ENCODE assay signal across 8 cellular contexts in the genomic region with DNA sequence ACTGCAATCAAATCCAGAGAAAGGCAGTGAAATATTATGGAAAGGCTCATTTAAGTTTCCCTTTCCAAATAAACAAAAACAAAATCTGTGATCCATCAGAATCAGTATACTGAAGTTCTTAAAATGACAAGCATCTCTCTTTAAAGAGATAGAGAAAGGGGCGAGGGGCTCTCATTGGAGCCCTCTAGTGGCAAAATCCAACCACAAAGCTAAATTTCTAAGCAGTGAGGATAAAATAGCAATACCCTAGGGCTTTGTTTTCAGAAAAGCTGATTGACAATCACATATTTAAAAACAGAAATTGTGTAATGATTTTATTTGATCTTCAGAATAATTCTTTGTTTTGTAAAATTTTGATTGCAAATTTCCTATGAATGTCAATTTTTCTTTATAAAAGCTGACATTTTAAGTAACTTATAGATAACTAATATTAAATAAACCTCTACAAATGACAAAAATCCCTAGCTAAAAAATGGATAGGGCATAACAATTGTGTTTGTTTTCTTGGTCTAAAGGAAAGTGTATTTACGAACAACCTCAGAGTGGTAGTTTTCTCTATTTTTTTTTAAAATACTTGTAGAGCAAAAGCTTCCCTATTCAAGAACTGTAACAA.
DNase-seq lines count a peak whose midpoint lies in the region; ATAC-seq and TF ChIP-seq lines count a peak whose summit lies in the region.

No MANE protein-coding gene starts in this region.

- no peaks in the 10 kb centered on the region for H3K4me1 Mint-ChIP-seq in activated T-helper 1 cell treated with anti-CD3 and anti-CD28 coated beads, Interleukin-12 subunit alpha, Interleukin-12 subunit beta, Interleukin-2, Interleukin-4 antibody, amounts not matched to agents 30 ng/mL and 10 ng/mL and 1 ng/mL, durations not matched to agents 14 hours and 24 hours and 36 hours (ENCODE audit: low read depth)

- H4K8ac ChIP-seq in IMR-90 (ENCODE audit: low read depth in 2 of 2, low read length in 2 of 2), result no peak overlapping the region

- no peak overlapping the region for H3K9ac ChIP-seq in IMR-90 (ENCODE audit: low read depth, low read length)

- peak; percentile 62 for TF ChIP-seq RAD21 in IMR-90 (IDR thresholded peaks at IDR 0.05; ENCODE audit: low read length)

- no peak overlapping the region for H3K4me3 Mint-ChIP-seq in activated T-helper 1 cell treated with anti-CD3 and anti-CD28 coated beads, Interleukin-12 subunit alpha, Interleukin-12 subunit beta, Interleukin-2, Interleukin-4 antibody, amounts not matched to agents 30 ng/mL and 10 ng/mL and 1 ng/mL, durations not matched to agents 14 hours and 24 hours and 36 hours

- no TSS peak for BruUV-seq in IMR-90 (replicated peaks; lab: Mats Ljungman, UMichigan)

- H3K27ac ChIP-seq in IMR-90 (ENCODE audit: insufficient read depth, low read length), result no peak overlapping the region

- H3K36me3 Mint-ChIP-seq in activated T-helper 1 cell treated with anti-CD3 and anti-CD28 coated beads, Interleukin-12 subunit alpha, Interleukin-12 subunit beta, Interleukin-2, Interleukin-4 antibody, amounts not matched to agents 30 ng/mL and 10 ng/mL and 1 ng/mL, durations not matched to agents 14 hours and 24 hours and 36 hours (ENCODE audit: low read depth), result no peaks in the 10 kb centered on the region

- in situ Hi-C loops in IMR-90 (cut with MboI; ENCODE audit: low sequenced_read_pairs), result no loop called here

- H2BK5ac ChIP-seq in IMR-90 (ENCODE audit: low read depth, low read length, poor library complexity, severe bottlenecking), result no peak overlapping the region

- H3K79me1 ChIP-seq in IMR-90 (ENCODE audit: low read depth in 1 of 2, low read length in 2 of 2), result no peaks in the 10 kb centered on the region

- no peak overlapping the region for H2AK9ac ChIP-seq in IMR-90 (replicated peaks; ENCODE audit: low read depth, low read length, poor library complexity)

- POLR2A ChIA-PET in IMR-90 (lab: Charles Lee; ENCODE audit: unreplicated experiment), result interaction anchor here (0.7 kb wide), 1 partner anchor 376 kb away, joined by 3 read pairs; no protein-coding TSS in a partner anchor

- H3K23ac ChIP-seq in IMR-90 (ENCODE audit: low read depth, low read length), result no peak overlapping the region

- no peak overlapping the region for H4K5ac ChIP-seq in IMR-90 (ENCODE audit: low read depth, low read length)

- no peaks in the 10 kb centered on the region for H3K9me1 ChIP-seq in IMR-90 (ENCODE audit: insufficient read depth, low read length)

- H3K27me3 ChIP-seq in IMR-90 (ENCODE audit: control insufficient read depth, insufficient read depth, low read length), result no peaks in the 10 kb centered on the region

- H3K4me1 ChIP-seq in IMR-90 (ENCODE audit: control insufficient read depth, insufficient read depth, low read length), result no peaks in the 10 kb centered on the region

- intact Hi-C loops in IMR-90 (cut with micrococcal nuclease), result loop anchor here (1.0 to 5.0 kb wide), 4 partner anchors 124 to 431 kb away; partner anchors contain the start of gene ZNHIT6
- intact Hi-C loops in activated T-helper 1 cell treated with anti-CD3 and anti-CD28 coated beads, Interleukin-12 subunit alpha, Interleukin-12 subunit beta, Interleukin-2, Interleukin-4 antibody, amounts not matched to agents 30 ng/mL and 10 ng/mL and 1 ng/mL, durations not matched to agents 14 hours and 24 hours and 36 hours (cut with micrococcal nuclease), result loop anchor here (2.0 kb wide), 1 partner anchor 710 kb away; no protein-coding TSS in a partner anchor

- H3K9me3 Mint-ChIP-seq in activated T-helper 1 cell treated with anti-CD3 and anti-CD28 coated beads, Interleukin-12 subunit alpha, Interleukin-12 subunit beta, Interleukin-2, Interleukin-4 antibody, amounts not matched to agents 30 ng/mL and 10 ng/mL and 1 ng/mL, durations not matched to agents 14 hours and 24 hours and 36 hours, result no peaks in the 10 kb centered on the region

- H3K14ac ChIP-seq in IMR-90 (replicated peaks; ENCODE audit: low read depth, low read length), result no peak overlapping the region

- H3K9me3 ChIP-seq in IMR-90 (ENCODE audit: control insufficient read depth, insufficient read depth, low read length), result no peaks in the 10 kb centered on the region

- TF ChIP-seq CTCF in GM20000 (IDR thresholded peaks at IDR 0.05; ENCODE audit: extremely low read depth, missing control alignments) (peak; percentile 48), IMR-90 (conservative IDR thresholded peaks at IDR 0.05; ENCODE audit: low read depth, low read length) (peak; percentile 68)

- no peak overlapping the region for H2BK20ac ChIP-seq in IMR-90 (ENCODE audit: low read depth, low read length)

- H3K56ac ChIP-seq in IMR-90 (ENCODE audit: extremely low read depth, insufficient read depth, low read length), result no peak overlapping the region

- ATAC-seq in IMR-90 (ENCODE audit: low read depth), result peak; percentile 67; the same call in 1 of the 2 replicates

- H4K91ac ChIP-seq in IMR-90 (ENCODE audit: insufficient read depth, low read depth, low read length), result no peak overlapping the region

- no peak overlapping the region for H2AFZ ChIP-seq in IMR-90 (replicated peaks; ENCODE audit: low read length, poor library complexity)

- no peak overlapping the region for H3K4ac ChIP-seq in IMR-90 (ENCODE audit: low read depth, low read length)

- CTCF ChIA-PET in IMR-90 (lab: Yijun Ruan, JAX), result interaction anchor here (0.6 to 1.3 kb wide), 10 partner anchors 13 to 122 kb away, joined by 3 to 5 read pairs (median 3); no protein-coding TSS in a partner anchor

- H3K4me3 ChIP-seq in IMR-90 (ENCODE audit: insufficient read depth, low read depth, low read length), result no peak overlapping the region

- H4K20me1 ChIP-seq in IMR-90 (ENCODE audit: insufficient read depth, low read length), result no peaks in the 10 kb centered on the region

- no peak overlapping the region for H3K18ac ChIP-seq in IMR-90 (ENCODE audit: low read depth, low read length)

- no CpG with 5 or more reads among the region's 2 CpGs for WGBS in IMR-90 (ENCODE audit: extremely low coverage in 2 of 2, insufficient read length in 1 of 2), 2 experiments

- H2AK5ac ChIP-seq in IMR-90 (ENCODE audit: low read depth, low read length), result no peak overlapping the region

- no peak overlapping the region for H2BK120ac ChIP-seq in IMR-90 (ENCODE audit: low read depth, low read length)

- dilution Hi-C loops in IMR-90 (cut with HindIII; ENCODE audit: low sequenced_read_pairs, unreplicated experiment), result no loop called here

- H2BK15ac ChIP-seq in IMR-90 (ENCODE audit: low read depth, low read length), result no peak overlapping the region

- TF ChIP-seq POLR2A in IMR-90 (IDR thresholded peaks at IDR 0.05; ENCODE audit: low read depth, low read length), result no peak

- no peaks in the 10 kb centered on the region for H3K36me3 ChIP-seq in IMR-90 (ENCODE audit: control insufficient read depth, insufficient read depth, low read length)

- H3K27ac Mint-ChIP-seq in activated T-helper 1 cell treated with anti-CD3 and anti-CD28 coated beads, Interleukin-12 subunit alpha, Interleukin-12 subunit beta, Interleukin-2, Interleukin-4 antibody, amounts not matched to agents 30 ng/mL and 10 ng/mL and 1 ng/mL, durations not matched to agents 14 hours and 24 hours and 36 hours, result no peak overlapping the region

- no peaks in the 10 kb centered on the region for H3K27me3 Mint-ChIP-seq in activated T-helper 1 cell treated with anti-CD3 and anti-CD28 coated beads, Interleukin-12 subunit alpha, Interleukin-12 subunit beta, Interleukin-2, Interleukin-4 antibody, amounts not matched to agents 30 ng/mL and 10 ng/mL and 1 ng/mL, durations not matched to agents 14 hours and 24 hours and 36 hours (ENCODE audit: insufficient read depth)

- H3K4me2 ChIP-seq in IMR-90 (ENCODE audit: low read depth, low read length), result no peak overlapping the region

- peak; percentile 4 for DNase-seq in NCI-H2196 (lab: John Stamatoyannopoulos, UW; ENCODE audit: unreplicated experiment)
- DNase-seq in NCI-H2196 treated with DMSO at 0.1 percent for 48 hours (lab: John Stamatoyannopoulos, UW; ENCODE audit: unreplicated experiment), result no peak
- peak; percentile 24 for DNase-seq in GM20000 (ENCODE audit: low spot score)
- peak; percentile 23 for DNase-seq in IMR-90
- DNase-seq in SW480 (ENCODE audit: low spot score), result peak; percentile 28
- peak; percentile 7 for DNase-seq in glomerular endothelial cell (ENCODE audit: extremely low read depth, low read depth, low spot score)
- peak; percentile 73 for DNase-seq in superior temporal gyrus (ENCODE audit: extremely low spot score)
- DNase-seq in activated T-helper 1 cell treated with anti-CD3 and anti-CD28 coated beads, Interleukin-12 subunit alpha, Interleukin-12 subunit beta, Interleukin-2, Interleukin-4 antibody, amounts not matched to agents 30 ng/mL and 10 ng/mL and 1 ng/mL, durations not matched to agents 14 hours and 24 hours and 36 hours (ENCODE audit: low spot score), result no peak

TF ChIP-seq in IMR-90, 13 proteins besides CTCF, POLR2A, EP300 and RAD21:
- TF ChIP-seq SMC3 (IDR thresholded peaks at IDR 0.05; ENCODE audit: low read depth, low read length) (peak; percentile 59), RFX5 (IDR thresholded peaks at IDR 0.05; ENCODE audit: low read depth, low read length) (no peak)

Comparison
In these comparisons a context has a peak if more than half of its experiments do, and no peak if none do; other contexts are left out.
1. DNase-seq: peak in NCI-H2196 (single experiment), GM20000 (single experiment), IMR-90 (single experiment), SW480 (single experiment), glomerular endothelial cell (single experiment) and superior temporal gyrus (single experiment); none in NCI-H2196 treated with DMSO at 0.1 percent for 48 hours (single experiment) and activated T-helper 1 cell treated with anti-CD3 and anti-CD28 coated beads, Interleukin-12 subunit alpha, Interleukin-12 subunit beta, Interleukin-2, Interleukin-4 antibody, amounts not matched to agents 30 ng/mL and 10 ng/mL and 1 ng/mL, durations not matched to agents 14 hours and 24 hours and 36 hours (single experiment).